ENCODE assay signal across 1 cellular context in the genomic region with DNA sequence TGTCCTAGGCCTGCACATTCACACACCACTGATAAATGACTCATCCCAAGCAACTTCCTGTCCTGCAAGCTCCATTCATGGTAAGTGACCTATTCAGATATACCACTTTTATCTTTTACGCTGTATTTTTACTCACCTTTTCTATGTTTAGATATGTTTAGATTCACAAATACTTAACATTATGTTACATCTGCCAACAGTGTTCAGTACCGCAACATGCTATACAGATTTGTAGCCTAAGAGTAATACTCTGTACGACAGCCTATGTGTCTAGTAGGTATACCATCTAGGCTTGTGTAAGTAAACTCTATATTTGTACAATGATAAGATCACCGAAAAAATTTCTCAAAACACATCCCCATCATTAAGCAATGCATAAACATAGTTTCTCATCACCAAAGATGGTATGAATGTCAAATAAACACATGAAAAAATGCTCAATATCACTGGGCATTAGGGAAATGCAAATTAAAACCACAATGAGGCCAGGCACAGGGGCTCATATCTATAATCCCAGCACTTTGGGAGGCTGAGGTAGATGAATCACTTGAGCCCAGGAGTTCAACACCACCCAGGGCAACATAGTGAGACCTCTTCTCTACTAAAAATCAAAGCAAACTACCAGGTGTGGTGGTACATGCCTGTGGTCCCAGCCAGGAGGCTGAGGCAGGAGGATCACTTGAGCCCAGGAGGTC.
A peak's percentile ranks its signal among the peaks of the same experiment; 100 is the strongest.
TF ChIP-seq lines count a peak whose summit lies in the region.

No MANE protein-coding gene starts in this region.

TF ChIP-seq in K562, 482 proteins besides CTCF, POLR2A, EP300 and RAD21 (continued from another document and continues in another):
- TF ChIP-seq, protein P1, sequence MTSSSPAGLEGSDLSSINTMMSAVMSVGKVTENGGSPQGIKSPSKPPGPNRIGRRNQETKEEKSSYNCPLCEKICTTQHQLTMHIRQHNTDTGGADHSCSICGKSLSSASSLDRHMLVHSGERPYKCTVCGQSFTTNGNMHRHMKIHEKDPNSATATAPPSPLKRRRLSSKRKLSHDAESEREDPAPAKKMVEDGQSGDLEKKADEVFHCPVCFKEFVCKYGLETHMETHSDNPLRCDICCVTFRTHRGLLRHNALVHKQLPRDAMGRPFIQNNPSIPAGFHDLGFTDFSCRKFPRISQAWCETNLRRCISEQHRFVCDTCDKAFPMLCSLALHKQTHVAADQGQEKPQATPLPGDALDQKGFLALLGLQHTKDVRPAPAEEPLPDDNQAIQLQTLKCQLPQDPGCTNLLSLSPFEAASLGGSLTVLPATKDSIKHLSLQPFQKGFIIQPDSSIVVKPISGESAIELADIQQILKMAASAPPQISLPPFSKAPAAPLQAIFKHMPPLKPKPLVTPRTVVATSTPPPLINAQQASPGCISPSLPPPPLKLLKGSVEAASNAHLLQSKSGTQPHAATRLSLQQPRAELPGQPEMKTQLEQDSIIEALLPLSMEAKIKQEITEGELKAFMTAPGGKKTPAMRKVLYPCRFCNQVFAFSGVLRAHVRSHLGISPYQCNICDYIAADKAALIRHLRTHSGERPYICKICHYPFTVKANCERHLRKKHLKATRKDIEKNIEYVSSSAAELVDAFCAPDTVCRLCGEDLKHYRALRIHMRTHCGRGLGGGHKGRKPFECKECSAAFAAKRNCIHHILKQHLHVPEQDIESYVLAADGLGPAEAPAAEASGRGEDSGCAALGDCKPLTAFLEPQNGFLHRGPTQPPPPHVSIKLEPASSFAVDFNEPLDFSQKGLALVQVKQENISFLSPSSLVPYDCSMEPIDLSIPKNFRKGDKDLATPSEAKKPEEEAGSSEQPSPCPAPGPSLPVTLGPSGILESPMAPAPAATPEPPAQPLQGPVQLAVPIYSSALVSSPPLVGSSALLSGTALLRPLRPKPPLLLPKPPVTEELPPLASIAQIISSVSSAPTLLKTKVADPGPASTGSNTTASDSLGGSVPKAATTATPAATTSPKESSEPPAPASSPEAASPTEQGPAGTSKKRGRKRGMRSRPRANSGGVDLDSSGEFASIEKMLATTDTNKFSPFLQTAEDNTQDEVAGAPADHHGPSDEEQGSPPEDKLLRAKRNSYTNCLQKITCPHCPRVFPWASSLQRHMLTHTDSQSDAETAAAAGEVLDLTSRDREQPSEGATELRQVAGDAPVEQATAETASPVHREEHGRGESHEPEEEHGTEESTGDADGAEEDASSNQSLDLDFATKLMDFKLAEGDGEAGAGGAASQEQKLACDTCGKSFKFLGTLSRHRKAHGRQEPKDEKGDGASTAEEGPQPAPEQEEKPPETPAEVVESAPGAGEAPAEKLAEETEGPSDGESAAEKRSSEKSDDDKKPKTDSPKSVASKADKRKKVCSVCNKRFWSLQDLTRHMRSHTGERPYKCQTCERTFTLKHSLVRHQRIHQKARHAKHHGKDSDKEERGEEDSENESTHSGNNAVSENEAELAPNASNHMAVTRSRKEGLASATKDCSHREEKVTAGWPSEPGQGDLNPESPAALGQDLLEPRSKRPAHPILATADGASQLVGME (CRISPR knock-in tag; IDR thresholded peaks at IDR 0.05) = no peak
- TF ChIP-seq L3MBTL2 (IDR thresholded peaks at IDR 0.05) = no peak
- TF ChIP-seq, protein P2, sequence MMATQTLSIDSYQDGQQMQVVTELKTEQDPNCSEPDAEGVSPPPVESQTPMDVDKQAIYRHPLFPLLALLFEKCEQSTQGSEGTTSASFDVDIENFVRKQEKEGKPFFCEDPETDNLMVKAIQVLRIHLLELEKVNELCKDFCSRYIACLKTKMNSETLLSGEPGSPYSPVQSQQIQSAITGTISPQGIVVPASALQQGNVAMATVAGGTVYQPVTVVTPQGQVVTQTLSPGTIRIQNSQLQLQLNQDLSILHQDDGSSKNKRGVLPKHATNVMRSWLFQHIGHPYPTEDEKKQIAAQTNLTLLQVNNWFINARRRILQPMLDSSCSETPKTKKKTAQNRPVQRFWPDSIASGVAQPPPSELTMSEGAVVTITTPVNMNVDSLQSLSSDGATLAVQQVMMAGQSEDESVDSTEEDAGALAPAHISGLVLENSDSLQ (IDR thresholded peaks at IDR 0.05) = no peak
- TF ChIP-seq HLTF (IDR thresholded peaks at IDR 0.05) = no peak
- no peak for TF ChIP-seq FIP1L1 (IDR thresholded peaks at IDR 0.05; ENCODE audit: low read depth, low read length, poor library complexity, severe bottlenecking)
- TF ChIP-seq POLR3G (IDR thresholded peaks at IDR 0.05; ENCODE audit: extremely low read depth, insufficient read length, insufficient replicate concordance) = no peak
- TF ChIP-seq NFATC3 (IDR thresholded peaks at IDR 0.05) = no peak
- no peak for TF ChIP-seq ZNF644 (tag; IDR thresholded peaks at IDR 0.05; ENCODE audit: low read depth)
- TF ChIP-seq KLF13 (tag; IDR thresholded peaks at IDR 0.05; ENCODE audit: borderline replicate concordance, low read depth) = 0 out of 2 replicates have a peak, but pooled peaks have one; percentile 22
- TF ChIP-seq, protein P3, sequence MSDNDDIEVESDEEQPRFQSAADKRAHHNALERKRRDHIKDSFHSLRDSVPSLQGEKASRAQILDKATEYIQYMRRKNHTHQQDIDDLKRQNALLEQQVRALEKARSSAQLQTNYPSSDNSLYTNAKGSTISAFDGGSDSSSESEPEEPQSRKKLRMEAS (CRISPR knock-in tag; IDR thresholded peaks at IDR 0.05) = no peak
- TF ChIP-seq TFAM (CRISPR knock-in tag; conservative IDR thresholded peaks at IDR 0.05) = no peak
- TF ChIP-seq, protein P4, sequence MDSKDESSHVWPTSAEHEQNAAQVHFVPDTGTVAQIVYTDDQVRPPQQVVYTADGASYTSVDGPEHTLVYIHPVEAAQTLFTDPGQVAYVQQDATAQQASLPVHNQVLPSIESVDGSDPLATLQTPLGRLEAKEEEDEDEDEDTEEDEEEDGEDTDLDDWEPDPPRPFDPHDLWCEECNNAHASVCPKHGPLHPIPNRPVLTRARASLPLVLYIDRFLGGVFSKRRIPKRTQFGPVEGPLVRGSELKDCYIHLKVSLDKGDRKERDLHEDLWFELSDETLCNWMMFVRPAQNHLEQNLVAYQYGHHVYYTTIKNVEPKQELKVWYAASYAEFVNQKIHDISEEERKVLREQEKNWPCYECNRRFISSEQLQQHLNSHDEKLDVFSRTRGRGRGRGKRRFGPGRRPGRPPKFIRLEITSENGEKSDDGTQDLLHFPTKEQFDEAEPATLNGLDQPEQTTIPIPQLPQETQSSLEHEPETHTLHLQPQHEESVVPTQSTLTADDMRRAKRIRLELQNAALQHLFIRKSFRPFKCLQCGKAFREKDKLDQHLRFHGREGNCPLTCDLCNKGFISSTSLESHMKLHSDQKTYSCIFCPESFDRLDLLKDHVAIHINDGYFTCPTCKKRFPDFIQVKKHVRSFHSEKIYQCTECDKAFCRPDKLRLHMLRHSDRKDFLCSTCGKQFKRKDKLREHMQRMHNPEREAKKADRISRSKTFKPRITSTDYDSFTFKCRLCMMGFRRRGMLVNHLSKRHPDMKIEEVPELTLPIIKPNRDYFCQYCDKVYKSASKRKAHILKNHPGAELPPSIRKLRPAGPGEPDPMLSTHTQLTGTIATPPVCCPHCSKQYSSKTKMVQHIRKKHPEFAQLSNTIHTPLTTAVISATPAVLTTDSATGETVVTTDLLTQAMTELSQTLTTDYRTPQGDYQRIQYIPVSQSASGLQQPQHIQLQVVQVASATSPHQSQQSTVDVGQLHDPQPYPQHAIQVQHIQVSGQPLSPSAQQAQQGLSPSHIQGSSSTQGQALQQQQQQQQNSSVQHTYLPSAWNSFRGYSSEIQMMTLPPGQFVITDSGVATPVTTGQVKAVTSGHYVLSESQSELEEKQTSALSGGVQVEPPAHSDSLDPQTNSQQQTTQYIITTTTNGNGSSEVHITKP (IDR thresholded peaks at IDR 0.05; ENCODE audit: partially characterized antibody) = no peak
- peak; percentile 94 for TF ChIP-seq DPF2 (IDR thresholded peaks at IDR 0.05)
- TF ChIP-seq ZNF143 (CRISPR knock-in tag; IDR thresholded peaks at IDR 0.05) = no peak
- TF ChIP-seq ZNF740 (CRISPR knock-in tag; IDR thresholded peaks at IDR 0.05) = no peak
- no peak for TF ChIP-seq ZNF740 (tag; IDR thresholded peaks at IDR 0.05)
- no peak for TF ChIP-seq POLR2B (IDR thresholded peaks at IDR 0.05; ENCODE audit: low read depth, partially characterized antibody)
- no peak for TF ChIP-seq HDAC8 (tag; IDR thresholded peaks at IDR 0.05)
- TF ChIP-seq, protein P5, sequence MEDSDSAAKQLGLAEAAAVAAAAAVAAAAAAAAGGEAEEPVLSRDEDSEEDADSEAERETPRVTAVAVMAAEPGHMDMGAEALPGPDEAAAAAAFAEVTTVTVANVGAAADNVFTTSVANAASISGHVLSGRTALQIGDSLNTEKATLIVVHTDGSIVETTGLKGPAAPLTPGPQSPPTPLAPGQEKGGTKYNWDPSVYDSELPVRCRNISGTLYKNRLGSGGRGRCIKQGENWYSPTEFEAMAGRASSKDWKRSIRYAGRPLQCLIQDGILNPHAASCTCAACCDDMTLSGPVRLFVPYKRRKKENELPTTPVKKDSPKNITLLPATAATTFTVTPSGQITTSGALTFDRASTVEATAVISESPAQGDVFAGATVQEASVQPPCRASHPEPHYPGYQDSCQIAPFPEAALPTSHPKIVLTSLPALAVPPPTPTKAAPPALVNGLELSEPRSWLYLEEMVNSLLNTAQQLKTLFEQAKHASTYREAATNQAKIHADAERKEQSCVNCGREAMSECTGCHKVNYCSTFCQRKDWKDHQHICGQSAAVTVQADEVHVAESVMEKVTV (CRISPR knock-in tag; IDR thresholded peaks at IDR 0.05) = no peak
- peak; percentile 96 for TF ChIP-seq FOSL1 (tag; conservative IDR thresholded peaks at IDR 0.05)
- TF ChIP-seq ZNF75A (CRISPR knock-in tag; IDR thresholded peaks at IDR 0.05) = no peak
- TF ChIP-seq, protein P6, sequence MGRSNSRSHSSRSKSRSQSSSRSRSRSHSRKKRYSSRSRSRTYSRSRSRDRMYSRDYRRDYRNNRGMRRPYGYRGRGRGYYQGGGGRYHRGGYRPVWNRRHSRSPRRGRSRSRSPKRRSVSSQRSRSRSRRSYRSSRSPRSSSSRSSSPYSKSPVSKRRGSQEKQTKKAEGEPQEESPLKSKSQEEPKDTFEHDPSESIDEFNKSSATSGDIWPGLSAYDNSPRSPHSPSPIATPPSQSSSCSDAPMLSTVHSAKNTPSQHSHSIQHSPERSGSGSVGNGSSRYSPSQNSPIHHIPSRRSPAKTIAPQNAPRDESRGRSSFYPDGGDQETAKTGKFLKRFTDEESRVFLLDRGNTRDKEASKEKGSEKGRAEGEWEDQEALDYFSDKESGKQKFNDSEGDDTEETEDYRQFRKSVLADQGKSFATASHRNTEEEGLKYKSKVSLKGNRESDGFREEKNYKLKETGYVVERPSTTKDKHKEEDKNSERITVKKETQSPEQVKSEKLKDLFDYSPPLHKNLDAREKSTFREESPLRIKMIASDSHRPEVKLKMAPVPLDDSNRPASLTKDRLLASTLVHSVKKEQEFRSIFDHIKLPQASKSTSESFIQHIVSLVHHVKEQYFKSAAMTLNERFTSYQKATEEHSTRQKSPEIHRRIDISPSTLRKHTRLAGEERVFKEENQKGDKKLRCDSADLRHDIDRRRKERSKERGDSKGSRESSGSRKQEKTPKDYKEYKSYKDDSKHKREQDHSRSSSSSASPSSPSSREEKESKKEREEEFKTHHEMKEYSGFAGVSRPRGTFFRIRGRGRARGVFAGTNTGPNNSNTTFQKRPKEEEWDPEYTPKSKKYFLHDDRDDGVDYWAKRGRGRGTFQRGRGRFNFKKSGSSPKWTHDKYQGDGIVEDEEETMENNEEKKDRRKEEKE (IDR thresholded peaks at IDR 0.05; ENCODE audit: borderline replicate concordance in 1 of 2, control insufficient read depth in 1 of 2, low read depth in 2 of 2, low read length in 1 of 2) = 0 out of 4 replicates have a peak, but pooled peaks of 1 of the 2 experiments have one; percentile 37
- TF ChIP-seq, protein P7, sequence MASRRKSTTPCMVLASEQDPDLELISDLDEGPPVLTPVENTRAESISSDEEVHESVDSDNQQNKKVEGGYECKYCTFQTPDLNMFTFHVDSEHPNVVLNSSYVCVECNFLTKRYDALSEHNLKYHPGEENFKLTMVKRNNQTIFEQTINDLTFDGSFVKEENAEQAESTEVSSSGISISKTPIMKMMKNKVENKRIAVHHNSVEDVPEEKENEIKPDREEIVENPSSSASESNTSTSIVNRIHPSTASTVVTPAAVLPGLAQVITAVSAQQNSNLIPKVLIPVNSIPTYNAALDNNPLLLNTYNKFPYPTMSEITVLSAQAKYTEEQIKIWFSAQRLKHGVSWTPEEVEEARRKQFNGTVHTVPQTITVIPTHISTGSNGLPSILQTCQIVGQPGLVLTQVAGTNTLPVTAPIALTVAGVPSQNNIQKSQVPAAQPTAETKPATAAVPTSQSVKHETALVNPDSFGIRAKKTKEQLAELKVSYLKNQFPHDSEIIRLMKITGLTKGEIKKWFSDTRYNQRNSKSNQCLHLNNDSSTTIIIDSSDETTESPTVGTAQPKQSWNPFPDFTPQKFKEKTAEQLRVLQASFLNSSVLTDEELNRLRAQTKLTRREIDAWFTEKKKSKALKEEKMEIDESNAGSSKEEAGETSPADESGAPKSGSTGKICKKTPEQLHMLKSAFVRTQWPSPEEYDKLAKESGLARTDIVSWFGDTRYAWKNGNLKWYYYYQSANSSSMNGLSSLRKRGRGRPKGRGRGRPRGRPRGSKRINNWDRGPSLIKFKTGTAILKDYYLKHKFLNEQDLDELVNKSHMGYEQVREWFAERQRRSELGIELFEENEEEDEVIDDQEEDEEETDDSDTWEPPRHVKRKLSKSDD (conservative IDR thresholded peaks at IDR 0.05; ENCODE audit: low read length) = no peak
- TF ChIP-seq TCF7 (IDR thresholded peaks at IDR 0.05; ENCODE audit: borderline replicate concordance) = no peak
- TF ChIP-seq MYBL2 (IDR thresholded peaks at IDR 0.05; ENCODE audit: low read depth) = no peak
- no peak for TF ChIP-seq MYBL2 (CRISPR knock-in tag; IDR thresholded peaks at IDR 0.05; ENCODE audit: borderline replicate concordance)
- no peak for TF ChIP-seq SP1 (CRISPR knock-in tag; IDR thresholded peaks at IDR 0.05)
- TF ChIP-seq SMAD1 (IDR thresholded peaks at IDR 0.05; ENCODE audit: low read depth, low read length, partially characterized antibody) = no peak
- TF ChIP-seq, protein P8, sequence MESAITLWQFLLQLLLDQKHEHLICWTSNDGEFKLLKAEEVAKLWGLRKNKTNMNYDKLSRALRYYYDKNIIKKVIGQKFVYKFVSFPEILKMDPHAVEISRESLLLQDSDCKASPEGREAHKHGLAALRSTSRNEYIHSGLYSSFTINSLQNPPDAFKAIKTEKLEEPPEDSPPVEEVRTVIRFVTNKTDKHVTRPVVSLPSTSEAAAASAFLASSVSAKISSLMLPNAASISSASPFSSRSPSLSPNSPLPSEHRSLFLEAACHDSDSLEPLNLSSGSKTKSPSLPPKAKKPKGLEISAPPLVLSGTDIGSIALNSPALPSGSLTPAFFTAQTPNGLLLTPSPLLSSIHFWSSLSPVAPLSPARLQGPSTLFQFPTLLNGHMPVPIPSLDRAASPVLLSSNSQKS (CRISPR knock-in tag; IDR thresholded peaks at IDR 0.05) = no peak
- no peak for TF ChIP-seq THRAP3 (IDR thresholded peaks at IDR 0.05; ENCODE audit: borderline replicate concordance)
- TF ChIP-seq CBFA2T2 (conservative IDR thresholded peaks at IDR 0.05) = peak; percentile 78
- TF ChIP-seq ELF2 (CRISPR knock-in tag; IDR thresholded peaks at IDR 0.05) = no peak
- no peak for TF ChIP-seq ZNF79 (CRISPR knock-in tag; IDR thresholded peaks at IDR 0.05; ENCODE audit: low read depth)
- peak; percentile 81 for TF ChIP-seq ZNF121 (CRISPR knock-in tag; conservative IDR thresholded peaks at IDR 0.05)
- TF ChIP-seq CHD4 (IDR thresholded peaks at IDR 0.05; ENCODE audit: insufficient read depth, insufficient replicate concordance, low read depth, low read length, poor library complexity, severe bottlenecking) = no peak
- TF ChIP-seq PRMT5 (CRISPR knock-in tag; IDR thresholded peaks at IDR 0.05) = no peak
- no peak for TF ChIP-seq CBX2 (IDR thresholded peaks at IDR 0.05; ENCODE audit: insufficient read depth, low read length, poor library complexity, severe bottlenecking)
